ENCODE assay signal across 9 cellular contexts in the genomic region with DNA sequence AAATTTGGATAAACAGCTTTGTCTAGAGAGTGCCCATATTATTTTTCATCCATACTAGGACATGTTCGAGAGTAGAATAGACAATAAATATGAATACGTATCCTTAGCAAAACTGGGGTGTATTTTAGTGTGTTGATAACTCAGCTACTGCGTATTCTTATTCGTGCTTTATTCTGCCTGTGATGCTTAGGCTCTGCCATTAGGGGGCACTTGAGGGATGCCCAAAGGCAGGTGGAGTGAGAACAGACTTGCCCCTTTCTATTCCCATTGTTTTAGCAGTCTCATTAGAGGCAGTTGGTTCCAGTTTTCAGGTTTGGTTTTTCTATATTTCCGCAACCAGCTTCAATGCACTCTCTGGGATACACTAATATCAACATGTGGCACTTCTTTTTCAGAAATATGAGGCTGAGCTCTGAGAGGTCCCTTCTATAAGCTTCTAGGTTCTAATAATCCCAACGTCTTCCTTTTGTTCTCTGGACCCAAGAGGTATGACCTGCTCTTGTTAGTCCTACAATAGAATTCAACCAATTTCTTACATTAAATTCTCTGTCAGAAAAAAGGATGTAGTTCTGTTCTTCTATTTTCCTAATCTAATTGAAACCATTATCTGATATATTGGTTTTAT.
DNase-seq lines count a peak whose midpoint lies in the region; ATAC-seq and TF ChIP-seq lines count a peak whose summit lies in the region.
"Had no signal": no experiment of that assay in that cellular context is flagged by ENCODE, and none has a peak within 500 bp of the region (broad histone marks: within the 10 kb centered on the region; RNA-seq: fewer than 3 reads in every experiment).

No MANE protein-coding gene starts in this region.

- no peaks in the 10 kb centered on the region for H3K9me3 Mint-ChIP-seq in Caco-2 (ENCODE audit: unreplicated experiment)
- no peaks in the 10 kb centered on the region for H3K9me3 Mint-ChIP-seq in stimulated activated effector memory CD8-positive, alpha-beta T cell treated with anti-CD3 and anti-CD28 coated beads, Interleukin-12 subunit alpha, Interleukin-12 subunit beta, amount 100 ng/mL, for 72 hours

- POLR2A ChIA-PET in Caco-2 (lab: Charles Lee), result no interaction called here

- DNase-seq in Caco-2 (peak; percentile 50 to 55), MM.1S (peak; percentile 34), SK-N-MC (ENCODE audit: low read depth, low spot score) (peak; percentile 40), islet precursor cell (peak; percentile 77), GM03348 (ENCODE audit: low spot score) (no peak), coronary artery (ENCODE audit: low spot score) (no peak)
- DNase-seq in stimulated activated effector memory CD8-positive, alpha-beta T cell treated with anti-CD3 and anti-CD28 coated beads, Interleukin-12 subunit alpha, Interleukin-12 subunit beta, amount 100 ng/mL, for 72 hours (ENCODE audit: low spot score in 2 of 2), result no peak

- no peaks in the 10 kb centered on the region for H4K20me1 ChIP-seq in MM.1S (ENCODE audit: insufficient read depth, low read length)

- H3K27ac ChIP-seq in MM.1S (ENCODE audit: low read length), result no peak overlapping the region
- H3K27ac ChIP-seq in SK-N-MC, result no peak overlapping the region
- H3K27ac ChIP-seq in coronary artery, result no peak overlapping the region
- H3K27ac ChIP-seq: epithelial cell of prostate had no signal

- H3K9me2 ChIP-seq in MM.1S (replicated peaks; ENCODE audit: insufficient read depth, low read length), result no peaks in the 10 kb centered on the region

- H3K79me2 ChIP-seq in MM.1S (ENCODE audit: low read length), result no peaks in the 10 kb centered on the region

- intact Hi-C loops in Caco-2 (cut with micrococcal nuclease; ENCODE audit: unreplicated experiment), result loop anchor here (10.0 kb wide), 1 partner anchor 433 kb away; no protein-coding TSS in a partner anchor

- H3K9ac ChIP-seq in MM.1S (ENCODE audit: low read length) (no peak overlapping the region), SK-N-MC (ENCODE audit: insufficient read length) (no peak overlapping the region)

- TF ChIP-seq CTCF in Caco-2 (IDR thresholded peaks at IDR 0.05; ENCODE audit: insufficient read depth in 1 of 2, low read depth in 1 of 2, low read length in 1 of 2, severe bottlenecking in 1 of 2, unreplicated experiment in 1 of 2) (peak; percentile 47 to 66), MM.1S (IDR thresholded peaks at IDR 0.05; ENCODE audit: low read length) (peak; percentile 61), coronary artery (IDR thresholded peaks at IDR 0.05) (no peak)

- BruUV-seq in Caco-2 (replicated peaks; lab: Mats Ljungman, UMichigan), result no TSS peak

- ATAC-seq in GM19035 (IDR thresholded peaks at IDR 0.05; ENCODE audit: unreplicated experiment), result peak; percentile 52
- no peak for ATAC-seq in stimulated activated effector memory CD8-positive, alpha-beta T cell treated with anti-CD3 and anti-CD28 coated beads, Interleukin-12 subunit alpha, Interleukin-12 subunit beta, amount 100 ng/mL, for 72 hours

- H3K4me3 ChIP-seq in Caco-2 (ENCODE audit: low read depth, low read length) (no peak overlapping the region), MM.1S (ENCODE audit: low read length) (peak overlapping the region; percentile 52; the same call in 1 of the 2 replicates), SK-N-MC (0 out of 2 replicates have a peak overlapping the region, but pooled peaks have one; percentile 43), coronary artery (no peak overlapping the region)

- H3K36me3 ChIP-seq in Caco-2 (ENCODE audit: control insufficient read depth, insufficient read depth, low read length) (no peaks in the 10 kb centered on the region), MM.1S (replicated peaks; ENCODE audit: insufficient read depth, low read length) (no peaks in the 10 kb centered on the region), SK-N-MC (ENCODE audit: insufficient read depth, low read length) (no peaks in the 10 kb centered on the region)

- H3K4me1 ChIP-seq in Caco-2 (no peaks in the 10 kb centered on the region), MM.1S (ENCODE audit: low read length) (no peaks in the 10 kb centered on the region)

- peak overlapping the region; percentile 69 for H2AFZ ChIP-seq in MM.1S (ENCODE audit: low read length)

- CTCF ChIA-PET in Caco-2 (lab: Charles Lee), result interaction anchor here (0.7 kb wide), 1 partner anchor 8 kb away, joined by 3 read pairs; no protein-coding TSS in a partner anchor

- H3K9me3 ChIP-seq in Caco-2, result no peaks in the 10 kb centered on the region
- no peaks in the 10 kb centered on the region for H3K9me3 ChIP-seq in MM.1S (replicated peaks; ENCODE audit: insufficient read depth, low read length)
- no peaks in the 10 kb centered on the region for H3K9me3 ChIP-seq in SK-N-MC (ENCODE audit: low read depth, low read length)

- H3K27me3 ChIP-seq in Caco-2 (replicated peaks; ENCODE audit: control insufficient read depth, insufficient read depth, low read length), result no peaks in the 10 kb centered on the region
- H3K27me3 ChIP-seq in MM.1S (replicated peaks; ENCODE audit: insufficient read depth, low read length), result no peaks in the 10 kb centered on the region

- H3K4me1 Mint-ChIP-seq in Caco-2 (ENCODE audit: low read depth, unreplicated experiment), result no peaks in the 10 kb centered on the region
- H3K4me1 Mint-ChIP-seq in stimulated activated effector memory CD8-positive, alpha-beta T cell treated with anti-CD3 and anti-CD28 coated beads, Interleukin-12 subunit alpha, Interleukin-12 subunit beta, amount 100 ng/mL, for 72 hours, result no peaks in the 10 kb centered on the region

- H3K4me2 ChIP-seq in MM.1S (ENCODE audit: low read depth, low read length), result peak overlapping the region; percentile 37; the same call in 1 of the 2 replicates

- H3K27me3 Mint-ChIP-seq in Caco-2 (ENCODE audit: insufficient read depth, unreplicated experiment), result no peaks in the 10 kb centered on the region

- no peak overlapping the region for H3K4me3 Mint-ChIP-seq in Caco-2 (ENCODE audit: unreplicated experiment)
- H3K4me3 Mint-ChIP-seq in stimulated activated effector memory CD8-positive, alpha-beta T cell treated with anti-CD3 and anti-CD28 coated beads, Interleukin-12 subunit alpha, Interleukin-12 subunit beta, amount 100 ng/mL, for 72 hours, result no peak overlapping the region

- H3K36me3 Mint-ChIP-seq in Caco-2 (ENCODE audit: insufficient read depth, unreplicated experiment), result no peaks in the 10 kb centered on the region
- no peaks in the 10 kb centered on the region for H3K36me3 Mint-ChIP-seq in stimulated activated effector memory CD8-positive, alpha-beta T cell treated with anti-CD3 and anti-CD28 coated beads, Interleukin-12 subunit alpha, Interleukin-12 subunit beta, amount 100 ng/mL, for 72 hours

- H3K27ac Mint-ChIP-seq in Caco-2 (ENCODE audit: unreplicated experiment), result no peak overlapping the region
- no peak overlapping the region for H3K27ac Mint-ChIP-seq in stimulated activated effector memory CD8-positive, alpha-beta T cell treated with anti-CD3 and anti-CD28 coated beads, Interleukin-12 subunit alpha, Interleukin-12 subunit beta, amount 100 ng/mL, for 72 hours

- no peaks in the 10 kb centered on the region for H3F3A ChIP-seq in MM.1S (ENCODE audit: insufficient read depth, low read length)

Comparison
In these comparisons a context has a peak if more than half of its experiments do, and no peak if none do; other contexts are left out.
1. DNase-seq: peak in Caco-2 (2 of 2), MM.1S (single experiment), SK-N-MC (single experiment) and islet precursor cell (single experiment); none in GM03348 (single experiment), stimulated activated effector memory CD8-positive, alpha-beta T cell treated with anti-CD3 and anti-CD28 coated beads, Interleukin-12 subunit alpha, Interleukin-12 subunit beta, amount 100 ng/mL, for 72 hours (0 of 2) and coronary artery (single experiment).
2. H3K4me3 ChIP-seq: peak in MM.1S (single experiment) and SK-N-MC (single experiment); none in Caco-2 (single experiment) and coronary artery (single experiment).